ENCODE assay signal across 17 cellular contexts in the genomic region with DNA sequence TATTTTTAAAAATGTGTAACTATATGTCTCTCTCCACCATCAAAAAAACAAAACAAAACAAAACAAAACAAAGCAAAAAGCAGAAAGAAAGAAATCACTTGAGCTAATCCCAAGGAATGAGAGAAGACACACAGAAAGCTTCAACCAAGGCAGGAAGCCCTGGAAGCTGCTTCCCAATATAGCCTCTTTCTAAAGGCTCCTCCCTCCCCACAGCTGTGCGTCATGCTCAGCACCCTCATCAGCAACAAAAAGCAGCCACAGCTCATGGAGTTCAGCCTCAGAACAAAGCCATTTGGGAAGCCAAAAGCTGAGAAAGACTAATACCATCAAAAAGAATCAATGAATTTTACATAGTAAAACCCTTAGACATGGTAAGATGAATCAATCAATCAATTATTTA.
A peak's percentile ranks its signal among the peaks of the same experiment; 100 is the strongest.
DNase-seq lines count a peak whose midpoint lies in the region; TF ChIP-seq lines count a peak whose summit lies in the region.
"Had no signal": no experiment of that assay in that cellular context is flagged by ENCODE, and none has a peak within 500 bp of the region (broad histone marks: within the 10 kb centered on the region; RNA-seq: fewer than 3 reads in every experiment).

No MANE protein-coding gene starts in this region.

- H3K36me3 Mint-ChIP-seq in HFFc6 (ENCODE audit: low read depth) = no peaks in the 10 kb centered on the region

- H3K27ac ChIP-seq in brain microvascular endothelial cell = no peak overlapping the region
- H3K27ac ChIP-seq: A549, left lung, VCaP had no signal

- H3K4me3 ChIP-seq in brain microvascular endothelial cell (ENCODE audit: low read depth, low read length) = no peak overlapping the region
- H3K4me3 ChIP-seq: A549, left lung had no signal

- no peaks in the 10 kb centered on the region for H3K36me3 ChIP-seq in brain microvascular endothelial cell (replicated peaks)
- H3K36me3 ChIP-seq: left lung had no signal

- H3K27me3 ChIP-seq in brain microvascular endothelial cell (replicated peaks) = no peaks in the 10 kb centered on the region
- H3K27me3 ChIP-seq: left lung had no signal

- in situ Hi-C loops in brain microvascular endothelial cell (cut with HindIII; ENCODE audit: low pct_ligation_motif_present, low sequenced_read_pairs) = no loop called here

- no peak for TF ChIP-seq CTCF in brain microvascular endothelial cell (IDR thresholded peaks at IDR 0.05; ENCODE audit: low read depth, low read length, missing control alignments)
- TF ChIP-seq CTCF in HFFc6 (IDR thresholded peaks at IDR 0.05) = no peak

- H3K27ac Mint-ChIP-seq in HFFc6 = no peak overlapping the region
- H3K27ac Mint-ChIP-seq: progenitor cell of endocrine pancreas had no signal

- H3K4me1 Mint-ChIP-seq in HFFc6 (ENCODE audit: low read depth) = no peaks in the 10 kb centered on the region

- DNase-seq in NCI-H748 (lab: John Stamatoyannopoulos, UW; ENCODE audit: unreplicated experiment) (peak; percentile 5), NCI-H748 treated with DMSO at 0.1 percent for 48 hours (lab: John Stamatoyannopoulos, UW) (no peak), brain microvascular endothelial cell (peak; percentile 29), inferior parietal cortex (ENCODE audit: extremely low spot score) (peak; percentile 70), superior temporal gyrus (ENCODE audit: extremely low spot score) (peak; percentile 90), NCI-H187 (lab: John Stamatoyannopoulos, UW) (no peak), HFFc6 (no peak), ureter (ENCODE audit: low spot score) (no peak)
- DNase-seq: activated T-cell treated with anti-CD3 and anti-CD28 coated beads, Interleukin-2, amount 50 U/mL, for 1 hour; erythroblast; Kasumi-1; left lung; NCI-H2227 treated with DMSO at 0.1 percent for 48 hours; stimulated activated CD4-positive, alpha-beta T cell treated with anti-CD3 and anti-CD28 coated beads, Interleukin-4, amount 100 ng/mL, for 4 hours had no signal

- peaks cover 21% of the 10 kb centered on the region for H3K9me3 Mint-ChIP-seq in HFFc6

- H3K4me3 Mint-ChIP-seq in HFFc6 = no peak overlapping the region

- H3K27me3 Mint-ChIP-seq in HFFc6 (ENCODE audit: insufficient read depth) = no peaks in the 10 kb centered on the region
- H3K27me3 Mint-ChIP-seq: progenitor cell of endocrine pancreas had no signal

Comparison
In these comparisons a context has a peak if more than half of its experiments do, and no peak if none do; other contexts are left out.
1. DNase-seq: peak in NCI-H748 (single experiment), brain microvascular endothelial cell (single experiment), inferior parietal cortex (single experiment) and superior temporal gyrus (single experiment); none in NCI-H748 treated with DMSO at 0.1 percent for 48 hours (single experiment), NCI-H187 (0 of 2), HFFc6 (single experiment) and ureter (single experiment).